Comparison of ENCODE assay signal across 8 cellular contexts in the genomic region with DNA sequence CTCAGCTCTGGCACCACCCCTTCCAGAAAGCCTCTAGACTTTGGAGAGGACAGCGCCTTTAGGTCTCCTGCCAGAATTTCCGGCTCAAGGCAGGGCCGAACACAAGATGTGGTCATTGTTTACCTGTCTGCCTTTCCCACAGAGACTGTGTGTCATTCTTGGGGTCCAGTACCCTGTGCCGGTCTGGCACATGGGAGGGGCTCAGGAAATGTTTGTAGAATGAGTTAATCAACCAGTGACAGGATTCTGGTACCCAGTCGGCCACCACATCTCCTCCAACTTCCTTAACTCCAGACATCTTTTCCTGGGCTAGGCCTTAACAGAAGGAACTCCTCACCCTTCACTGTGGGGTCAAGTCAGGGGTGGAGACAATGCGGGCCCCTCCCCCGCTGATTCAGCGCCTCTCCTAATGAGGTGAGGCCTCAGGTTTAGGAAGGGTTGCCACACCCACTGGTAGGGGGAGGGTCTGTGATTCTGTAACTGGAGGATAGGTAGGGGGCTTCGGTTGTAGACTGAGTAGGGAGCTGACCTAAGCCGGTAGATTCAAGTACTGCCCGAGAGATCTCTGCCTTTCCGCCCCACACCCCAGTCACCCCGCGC.
A peak's percentile ranks its signal among the peaks of the same experiment; 100 is the strongest.
DNase-seq lines count a peak whose midpoint lies in the region; FAIRE-seq and TF ChIP-seq lines count a peak whose summit lies in the region.

No MANE protein-coding gene starts in this region.

- FAIRE-seq in H54 (lab: Jason Lieb, UNC) = peak; percentile 75

- peak; percentile 92 for DNase-seq in ELR (ENCODE audit: low read depth)
- DNase-seq in H54 (ENCODE audit: insufficient read length, low spot score) = peak; percentile 82
- DNase-seq in NCI-H510A (lab: John Stamatoyannopoulos, UW) = peak; percentile 45
- peak; percentile 75 for DNase-seq in astrocyte of the hippocampus (ENCODE audit: low read depth, low spot score)
- DNase-seq in islet precursor cell = peak; percentile 93
- DNase-seq in stimulated activated CD4-positive, alpha-beta T cell treated with anti-CD3 and anti-CD28 coated beads, Interleukin-4, amount 100 ng/mL, for 4 hours = peak; percentile 32 to 34
- DNase-seq in T-helper 9 cell = no peak
- DNase-seq in GOT3 (lab: John Stamatoyannopoulos, UW) = no peak

- no peak; the same call in 1 of the 2 replicates for TF ChIP-seq POLR2A in H54 (IDR thresholded peaks at IDR 0.05; ENCODE audit: low read depth, low read length)

Comparison
In these comparisons a context has a peak if more than half of its experiments do, and no peak if none do; other contexts are left out.
1. DNase-seq: peak in ELR (single experiment), H54 (single experiment), NCI-H510A (single experiment), astrocyte of the hippocampus (single experiment), islet precursor cell (single experiment) and stimulated activated CD4-positive, alpha-beta T cell treated with anti-CD3 and anti-CD28 coated beads, Interleukin-4, amount 100 ng/mL, for 4 hours (2 of 2); none in T-helper 9 cell (single experiment) and GOT3 (single experiment).